In genomic region chr17:58344791-58345157, GRCh38 we compare ENCODE assay signal across 8 cellular contexts. TPM values are rescaled to one million over a fixed set of nuclear protein-coding genes. Genes with fewer than 3 reads are reported as not detected.
DNase-seq lines count a peak whose midpoint lies in the region; ATAC-seq and TF ChIP-seq lines count a peak whose summit lies in the region.

No MANE protein-coding gene starts in this region.

- in situ Hi-C loops in HAP-1 (cut with MboI; ENCODE audit: low sequenced_read_pairs) = no loop called here

- H3K9me3 ChIP-seq in HAP-1 = no peaks in the 10 kb centered on the region

- DNase-seq in activated B cell treated with CpG ODN at 0.5 μM for 24 hours = no peak
- DNase-seq in memory B cell (ENCODE audit: low spot score in 2 of 2) = peak in 1 of 2 donors; percentile 58
- no peak for DNase-seq in Right ventricle myocardium inferior (ENCODE audit: missing footprints)
- no peak for DNase-seq in HuH-7 (ENCODE audit: low spot score)
- no peak for DNase-seq in dermis blood vessel endothelial cell
- DNase-seq in HAP-1 (ENCODE audit: low spot score in 2 of 2) = no peak

- peaks cover 72% of the 10 kb centered on the region for H3K36me3 Mint-ChIP-seq in activated B cell treated with CpG ODN at 0.5 μM for 24 hours (ENCODE audit: low read depth)
- H3K36me3 Mint-ChIP-seq in memory B cell = peaks cover 32% of the 10 kb centered on the region

- H3K4me3 ChIP-seq in HAP-1 = no peak overlapping the region

- no peaks in the 10 kb centered on the region for H3K27me3 ChIP-seq in HAP-1 (ENCODE audit: low read depth)

- intact Hi-C loops in activated B cell treated with CpG ODN at 0.5 μM for 24 hours (cut with micrococcal nuclease) = loop anchor here (1.0 kb wide), 4 partner anchors 8 to 73 kb away; partner anchors contain the start of genes RNF43 and SUPT4H1
- intact Hi-C loops in Right ventricle myocardium inferior (cut with DNase I) = no loop called here

- TF ChIP-seq CTCF in activated B cell treated with CpG ODN at 0.5 μM for 24 hours (IDR thresholded peaks at IDR 0.05) = no peak

- POLR2A ChIA-PET in activated B cell treated with CpG ODN at 0.5 μM for 24 hours (lab: Charles Lee) = interaction anchor here (0.6 to 18.6 kb wide), 27 partner anchors 8 to 1062 kb away, joined by 3 to 3007 read pairs (median 4); partner anchors contain the start of genes DYNLL2, HSF5, RNF43 and SRSF1

- H3K4me3 Mint-ChIP-seq in activated B cell treated with CpG ODN at 0.5 μM for 24 hours = peak overlapping the region; percentile 83
- peak overlapping the region; percentile 91 for H3K4me3 Mint-ChIP-seq in memory B cell

- no peaks in the 10 kb centered on the region for H3K4me1 ChIP-seq in HAP-1

- H3K9me3 Mint-ChIP-seq in activated B cell treated with CpG ODN at 0.5 μM for 24 hours = no peaks in the 10 kb centered on the region
- H3K9me3 Mint-ChIP-seq in memory B cell = no peaks in the 10 kb centered on the region

- H3K36me3 ChIP-seq in HAP-1 (replicated peaks) = peaks cover 48% of the 10 kb centered on the region

- H3K27ac Mint-ChIP-seq in activated B cell treated with CpG ODN at 0.5 μM for 24 hours = peak overlapping the region; percentile 99
- H3K27ac Mint-ChIP-seq in memory B cell = peak overlapping the region; percentile 99

- no peaks in the 10 kb centered on the region for H3K27me3 Mint-ChIP-seq in activated B cell treated with CpG ODN at 0.5 μM for 24 hours
- H3K27me3 Mint-ChIP-seq in memory B cell = no peaks in the 10 kb centered on the region

- peaks cover 91% of the 10 kb centered on the region for H3K4me1 Mint-ChIP-seq in activated B cell treated with CpG ODN at 0.5 μM for 24 hours
- peaks cover 54% of the 10 kb centered on the region for H3K4me1 Mint-ChIP-seq in memory B cell

- ATAC-seq in GM18873 (IDR thresholded peaks at IDR 0.05; ENCODE audit: low FRiP score, unreplicated experiment) = peak; percentile 24
- ATAC-seq in HG02973 (IDR thresholded peaks at IDR 0.05; ENCODE audit: unreplicated experiment) = peak; percentile 37
- ATAC-seq in activated B cell treated with CpG ODN at 0.5 μM for 24 hours (ENCODE audit: low read depth) = peak; percentile 56
- ATAC-seq in memory B cell (ENCODE audit: low read depth) = peak; percentile 70
- ATAC-seq in Right ventricle myocardium inferior = no peak

- CTCF ChIA-PET in activated B cell treated with CpG ODN at 0.5 μM for 24 hours (lab: Charles Lee) = interaction anchor here (0.6 to 3.5 kb wide), 20 partner anchors 8 to 173 kb away, joined by 3 to 129 read pairs (median 7); partner anchors contain the start of genes HSF5, RNF43, SUPT4H1 and TSPOAP1

RNA-seq across cellular contexts. Expression of gene SUPT4H1, which starts 7.2 kb away (rescaled TPM):
- total RNA-seq in activated B cell treated with CpG ODN at 0.5 μM for 24 hours = 90.2 and 100 TPM in 2 replicates
- 58.2 TPM for total RNA-seq in Right ventricle myocardium inferior
- 39.0 and 53.6 TPM in 2 replicates for total RNA-seq in dermis blood vessel endothelial cell

RNA-seq across cellular contexts. Expression of gene TSPOAP1, which starts 16.2 kb away (rescaled TPM):
- total RNA-seq in activated B cell treated with CpG ODN at 0.5 μM for 24 hours = 16.7 and 22.5 TPM in 2 replicates
- 12.1 TPM for total RNA-seq in Right ventricle myocardium inferior
- total RNA-seq in dermis blood vessel endothelial cell = under 0.01 and 0.14 TPM in 2 replicates

Comparison
In these comparisons a context has a peak if more than half of its experiments do, and no peak if none do; other contexts are left out.
1. RNA of gene TSPOAP1, which starts 16.2 kb away (total RNA-seq): 16.7 to 22.5 TPM in activated B cell treated with CpG ODN at 0.5 μM for 24 hours and 12.1 TPM in Right ventricle myocardium inferior (single experiment); under 0.01 to 0.14 TPM in dermis blood vessel endothelial cell; every median in the first group is over 10 times any median in the second.